8 cellular contexts compared by ENCODE assay signal in genomic region chr7:94657771-94658693, GRCh38. TPM values are rescaled to one million over a fixed set of nuclear protein-coding genes. Genes with fewer than 3 reads are reported as not detected.
DNase-seq lines count a peak whose midpoint lies in the region; ATAC-seq and FAIRE-seq lines count a peak whose summit lies in the region.

No MANE protein-coding gene starts in this region.

- DNase-seq in AG08396 (ENCODE audit: low spot score) (peak; percentile 87), GM19239 (ENCODE audit: insufficient read length, low spot score) (peak; percentile 25), NCI-H510A (lab: John Stamatoyannopoulos, UW) (peak; percentile 73), cerebellar nuclear complex (lab: John Stamatoyannopoulos, UW) (peak; percentile 92 to 96), left colon (peak; percentile 94 to 96)
- peak; percentile 82 to 87 for DNase-seq in activated CD4-positive, alpha-beta T cell treated with anti-CD3 and anti-CD28 coated beads for 24 hours (ENCODE audit: low read depth in 2 of 2)
- DNase-seq in stimulated activated CD4-positive, alpha-beta T cell treated with anti-CD3 and anti-CD28 coated beads, Interleukin-1b, Interleukin-23, amount 100 ng/mL, for 24 hours (ENCODE audit: low read depth in 4 of 4, low spot score in 1 of 4), result peak; percentile 77 to 85 (median 83)

- FAIRE-seq in GM19239 (lab: Jason Lieb, UNC), result peak; percentile 96

- peak; percentile 80 for ATAC-seq in HG03432 (IDR thresholded peaks at IDR 0.05; ENCODE audit: unreplicated experiment)
- ATAC-seq in left colon, result peak; percentile 87

- intact Hi-C loops in left colon (cut with DNase I, micrococcal nuclease), result loop anchor here in 1 of 2 donors (10.0 kb wide), 2 partner anchors 203 to 363 kb away; no protein-coding TSS in a partner anchor

RNA-seq across cellular contexts. Expression of gene SGCE, which starts 2.1 kb away (rescaled TPM):
- 10 to 100 TPM in 1 of 2 donors, 1 to 10 TPM in 1; 7.1 to 15.7 TPM for total RNA-seq in left colon

Comparison
In these comparisons a context has a peak if more than half of its experiments do, and no peak if none do; other contexts are left out.
1. Peak in every context shown above with its lines: DNase-seq and ATAC-seq.
2. DNase-seq: peak in every context shown above with its lines; median percentile 95 in left colon; 94 in cerebellar nuclear complex; 87 in AG08396; 84 in activated CD4-positive, alpha-beta T cell treated with anti-CD3 and anti-CD28 coated beads for 24 hours; 83 in stimulated activated CD4-positive, alpha-beta T cell treated with anti-CD3 and anti-CD28 coated beads, Interleukin-1b, Interleukin-23, amount 100 ng/mL, for 24 hours; 73 in NCI-H510A; 25 in GM19239.